Comparison of ENCODE assay signal across 19 cellular contexts in the genomic region with DNA sequence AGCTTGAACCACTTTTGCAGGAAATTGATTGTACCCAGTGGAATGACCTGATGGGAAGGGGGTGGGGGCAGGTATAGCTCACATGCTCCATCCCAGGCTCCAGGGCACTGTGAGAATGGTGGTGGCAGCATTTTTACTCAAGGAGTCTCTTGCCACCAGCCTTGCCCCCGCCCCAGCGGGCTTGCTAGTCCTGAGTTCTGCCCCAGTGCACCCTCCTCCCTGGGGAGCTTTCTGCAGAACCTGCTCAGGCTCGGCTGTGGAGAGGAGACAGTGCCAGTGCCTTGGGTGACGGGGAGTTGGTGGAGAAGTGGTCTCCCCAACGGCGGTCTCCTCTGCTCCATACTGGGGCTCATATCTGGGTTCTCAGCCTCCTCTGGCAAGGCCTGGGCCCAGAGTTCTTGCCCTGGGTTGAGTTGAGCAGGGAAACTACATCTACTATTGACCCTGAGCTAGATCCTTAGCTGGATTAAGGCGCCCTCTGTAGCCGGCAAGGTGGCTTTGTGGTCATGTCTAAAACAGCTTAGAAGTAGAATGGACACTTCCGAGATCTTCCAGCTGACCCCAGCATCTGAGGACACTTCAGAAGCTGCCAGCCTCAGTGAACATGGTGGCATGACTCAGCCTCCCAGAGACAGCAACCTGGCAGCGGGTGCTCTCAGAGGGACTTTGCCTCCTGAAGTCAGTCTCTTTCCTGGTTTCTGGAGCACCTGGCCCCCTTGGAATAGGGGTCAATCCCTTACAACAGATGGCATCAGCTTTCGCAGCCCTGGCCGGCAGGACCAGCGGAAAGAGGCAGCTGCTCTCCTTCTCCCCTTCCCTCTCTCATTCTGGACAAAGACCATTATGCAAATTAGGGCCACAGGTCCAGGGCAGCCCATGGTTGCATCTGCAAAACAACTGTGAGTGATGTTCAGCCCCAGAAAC.
"Had no signal": no experiment of that assay in that cellular context is flagged by ENCODE, and none has a peak within 500 bp of the region (broad histone marks: within the 10 kb centered on the region; RNA-seq: fewer than 3 reads in every experiment).

No MANE protein-coding gene starts in this region.

- H3K27ac Mint-ChIP-seq: nephron; stimulated activated memory B cell treated with anti-CD40 and anti-IgM and Interleukin-4, amounts not matched to agents 10 μg/mL and 1 μg/mL and 100 μg/mL, for 72 hours; stimulated activated naive CD8-positive, alpha-beta T cell treated with anti-CD3 and anti-CD28 coated beads, Interleukin-15, Interleukin-2, amounts not matched to agents 100 ng/mL and 50 ng/mL, for 24 hours had no signal

- H3K27ac ChIP-seq: epithelial cell of prostate, esophagus muscularis mucosa, gastrocnemius medialis, left ventricle myocardium inferior, neutrophil, spleen, tibial artery had no signal

- H3K4me1 ChIP-seq: esophagus muscularis mucosa, gastrocnemius medialis, left ventricle myocardium inferior, spleen, tibial artery had no signal

- H3K9me3 Mint-ChIP-seq: stimulated activated memory B cell treated with anti-CD40 and anti-IgM and Interleukin-4, amounts not matched to agents 10 μg/mL and 1 μg/mL and 100 μg/mL, for 72 hours; stimulated activated naive CD8-positive, alpha-beta T cell treated with anti-CD3 and anti-CD28 coated beads, Interleukin-15, Interleukin-2, amounts not matched to agents 100 ng/mL and 50 ng/mL, for 24 hours had no signal

- H3K27me3 Mint-ChIP-seq: stimulated activated memory B cell treated with anti-CD40 and anti-IgM and Interleukin-4, amounts not matched to agents 10 μg/mL and 1 μg/mL and 100 μg/mL, for 72 hours; stimulated activated naive CD8-positive, alpha-beta T cell treated with anti-CD3 and anti-CD28 coated beads, Interleukin-15, Interleukin-2, amounts not matched to agents 100 ng/mL and 50 ng/mL, for 24 hours had no signal

- H3K9me3 ChIP-seq: esophagus muscularis mucosa, gastrocnemius medialis, neutrophil had no signal

- H3K4me1 Mint-ChIP-seq: nephron; stimulated activated memory B cell treated with anti-CD40 and anti-IgM and Interleukin-4, amounts not matched to agents 10 μg/mL and 1 μg/mL and 100 μg/mL, for 72 hours had no signal

- H3K36me3 ChIP-seq: esophagus muscularis mucosa, gastrocnemius medialis, left ventricle myocardium inferior, neutrophil, spleen, tibial artery had no signal

- H3K4me3 Mint-ChIP-seq: nephron; stimulated activated memory B cell treated with anti-CD40 and anti-IgM and Interleukin-4, amounts not matched to agents 10 μg/mL and 1 μg/mL and 100 μg/mL, for 72 hours; stimulated activated naive CD8-positive, alpha-beta T cell treated with anti-CD3 and anti-CD28 coated beads, Interleukin-15, Interleukin-2, amounts not matched to agents 100 ng/mL and 50 ng/mL, for 24 hours had no signal

- H3K4me3 ChIP-seq: esophagus muscularis mucosa, gastrocnemius medialis, left ventricle myocardium inferior, lung, spleen, tibial artery had no signal

- DNase-seq: effector memory CD4-positive, alpha-beta T cell; gastrocnemius medialis; left cardiac atrium; left ventricle myocardium inferior; mesenchymal stem cell; midbrain; spleen; stimulated activated CD4-positive, alpha-beta T cell treated with anti-CD3 and anti-CD28 coated beads, Interleukin-15, amount 100 ng/mL, for 24 hours; stimulated activated CD4-positive, alpha-beta T cell treated with anti-CD3 and anti-CD28 coated beads, Interleukin-1b, Interleukin-23, amount 100 ng/mL, for 48 hours; stimulated activated CD4-positive, alpha-beta T cell treated with anti-CD3 and anti-CD28 coated beads, Interleukin-4, amount 100 ng/mL, for 24 hours; tibial artery had no signal

- H3K36me3 Mint-ChIP-seq: stimulated activated memory B cell treated with anti-CD40 and anti-IgM and Interleukin-4, amounts not matched to agents 10 μg/mL and 1 μg/mL and 100 μg/mL, for 72 hours had no signal

- H3K27me3 ChIP-seq: esophagus muscularis mucosa, gastrocnemius medialis, neutrophil, spleen, tibial artery had no signal

- ATAC-seq: gastrocnemius medialis; left cardiac atrium; sciatic nerve; stimulated activated memory B cell treated with anti-CD40 and anti-IgM and Interleukin-4, amounts not matched to agents 10 μg/mL and 1 μg/mL and 100 μg/mL, for 72 hours had no signal
